ENCODE assay signal across 1 cellular context in genomic region chr11:75100314-75100713, GRCh38.
TF ChIP-seq lines count a peak whose summit lies in the region.

No MANE protein-coding gene starts in this region.

TF ChIP-seq in K562, 482 proteins besides CTCF, POLR2A, EP300 and RAD21 (continued from another document and continues in another):
- TF ChIP-seq ZBTB34 (CRISPR knock-in tag; IDR thresholded peaks at IDR 0.05) (no peak), ARID1B (IDR thresholded peaks at IDR 0.05) (peak; percentile 64), PRDM10 (IDR thresholded peaks at IDR 0.05; ENCODE audit: partially characterized antibody) (peak; percentile 67), HDGF (IDR thresholded peaks at IDR 0.05) (0 out of 2 replicates have a peak, but pooled peaks have one; percentile 41), CHAMP1 (IDR thresholded peaks at IDR 0.05) (0 out of 2 replicates have a peak, but pooled peaks have one; percentile 66), GATAD2A (IDR thresholded peaks at IDR 0.05) (0 out of 2 replicates have a peak, but pooled peaks have one; percentile 53), ZNF449 (CRISPR knock-in tag; IDR thresholded peaks at IDR 0.05) (0 out of 2 replicates have a peak, but pooled peaks have one; percentile 38), SIN3A (IDR thresholded peaks at IDR 0.05; ENCODE audit: borderline replicate concordance in 2 of 2, control insufficient read depth in 1 of 2, low read depth in 2 of 2, low read length in 2 of 2) (0 out of 4 replicates have a peak, but pooled peaks of 1 of the 2 experiments have one; percentile 45), PBX2 (CRISPR knock-in tag; IDR thresholded peaks at IDR 0.05; ENCODE audit: low read depth) (no peak), PBX2 (tag; conservative IDR thresholded peaks at IDR 0.05; ENCODE audit: low read depth) (peak; percentile 43; the same call in 1 of the 2 replicates), ADNP (tag; IDR thresholded peaks at IDR 0.05) (no peak), ARHGAP35 (IDR thresholded peaks at IDR 0.05; ENCODE audit: partially characterized antibody) (no peak), ZFX (CRISPR knock-in tag; IDR thresholded peaks at IDR 0.05) (no peak), ARID3A (IDR thresholded peaks at IDR 0.05; ENCODE audit: borderline replicate concordance, low read depth, low read length) (no peak), ZNF282 (CRISPR knock-in tag; IDR thresholded peaks at IDR 0.05) (no peak), PKNOX1 (IDR thresholded peaks at IDR 0.05) (0 out of 2 replicates have a peak, but pooled peaks have one; percentile 20), SOX6 (IDR thresholded peaks at IDR 0.05) (peak; percentile 57), ZBTB7A (IDR thresholded peaks at IDR 0.05; ENCODE audit: borderline replicate concordance, control insufficient read depth, low read depth, low read length) (no peak), MAFF (IDR thresholded peaks at IDR 0.05; ENCODE audit: low read length) (peak; percentile 94), TFAM (CRISPR knock-in tag; conservative IDR thresholded peaks at IDR 0.05) (no peak), POLR2B (IDR thresholded peaks at IDR 0.05; ENCODE audit: low read depth, partially characterized antibody) (peak; percentile 52), ESRRA (IDR thresholded peaks at IDR 0.05; ENCODE audit: borderline replicate concordance, low read depth) (peak; percentile 29; the same call in 1 of the 2 replicates), LEF1 (IDR thresholded peaks at IDR 0.05) (peak; percentile 28; the same call in 1 of the 2 replicates), ZNF280B (CRISPR knock-in tag; IDR thresholded peaks at IDR 0.05) (no peak), TOE1 (IDR thresholded peaks at IDR 0.05; ENCODE audit: borderline replicate concordance) (peak; percentile 51; the same call in 1 of the 2 replicates), TOE1 (CRISPR knock-in tag; IDR thresholded peaks at IDR 0.05; ENCODE audit: borderline replicate concordance, low read depth) (0 out of 2 replicates have a peak, but pooled peaks have one; percentile 32), C11orf30 (IDR thresholded peaks at IDR 0.05; ENCODE audit: low read depth) (peak; percentile 94), NUFIP1 (IDR thresholded peaks at IDR 0.05; ENCODE audit: partially characterized antibody) (peak; percentile 13), JUND (IDR thresholded peaks at IDR 0.05; ENCODE audit: borderline replicate concordance, low read depth, low read length) (peak; percentile 87), JUND (tag; IDR thresholded peaks at IDR 0.05; ENCODE audit: borderline replicate concordance, low read depth, low read length) (peak; percentile 89; the same call in 2 of the 3 replicates), ATF1 (CRISPR knock-in tag; IDR thresholded peaks at IDR 0.05) (no peak), ATF1 (tag; IDR thresholded peaks at IDR 0.05) (peak; percentile 61; the same call in 1 of the 2 replicates), L3MBTL2 (IDR thresholded peaks at IDR 0.05) (peak; percentile 86), HOMEZ (CRISPR knock-in tag; IDR thresholded peaks at IDR 0.05) (no peak), NFE2 (IDR thresholded peaks at IDR 0.05; ENCODE audit: low read depth) (peak; percentile 99), ZNF184 (CRISPR knock-in tag; IDR thresholded peaks at IDR 0.05) (no peak), RBM17 (IDR thresholded peaks at IDR 0.05; ENCODE audit: borderline replicate concordance, low read depth, low read length) (no peak), NBN (IDR thresholded peaks at IDR 0.05; ENCODE audit: low read depth) (peak; percentile 48; the same call in 1 of the 2 replicates), EP400 (IDR thresholded peaks at IDR 0.05) (peak; percentile 52; the same call in 1 of the 2 replicates), TAF15 (IDR thresholded peaks at IDR 0.05; ENCODE audit: low read depth, low read length) (no peak)
